Comparison of ENCODE assay signal across 8 cellular contexts in genomic region chr13:26253787-26254582, GRCh38. TPM values are rescaled to one million over a fixed set of nuclear protein-coding genes. Genes with fewer than 3 reads are reported as not detected.
DNase-seq lines count a peak whose midpoint lies in the region; ATAC-seq, FAIRE-seq and TF ChIP-seq lines count a peak whose summit lies in the region.

Gene CDK8 (plus strand): TSS chr13:26254129. CDS start chr13:26254642, 513 bp downstream.

- TF ChIP-seq POLR2A in GM18505 (IDR thresholded peaks at IDR 0.05; ENCODE audit: borderline replicate concordance, extremely low read depth, insufficient read depth, insufficient read length) = peak; percentile 75

- no peaks in the 10 kb centered on the region for H3K27me3 ChIP-seq in right atrium auricular region
- no peaks in the 10 kb centered on the region for H3K27me3 ChIP-seq in psoas muscle (ENCODE audit: insufficient read depth in 3 of 3, low read length in 2 of 3)

- H3K4me1 ChIP-seq in right atrium auricular region = peaks cover 0 to 24% of the 10 kb centered on the region in 2 donors
- peaks cover 7% of the 10 kb centered on the region for H3K4me1 ChIP-seq in psoas muscle

- peak within 1 kb of the TSS; percentile 98 for H3K27ac ChIP-seq in angular gyrus (ENCODE audit: low read depth, low read length)
- peak within 1 kb of the TSS; percentile 88 to 94 for H3K27ac ChIP-seq in right atrium auricular region
- H3K27ac ChIP-seq in psoas muscle = peak within 1 kb of the TSS; percentile 93

- peak; percentile 78 for DNase-seq in NCI-H187 treated with DMSO at 0.1 percent for 48 hours (lab: John Stamatoyannopoulos, UW)
- DNase-seq in T-helper 2 cell = peak; percentile 73 to 97 (median 85)
- DNase-seq in right atrium auricular region (ENCODE audit: low spot score) = peak; percentile 84
- peak; percentile 94 to 97 for DNase-seq in psoas muscle
- peak; percentile 76 for DNase-seq in urothelium cell line (ENCODE audit: low spot score)

- H3K4me3 ChIP-seq in right atrium auricular region = peak within 1 kb of the TSS; percentile 86 to 88
- peak within 1 kb of the TSS; percentile 96 for H3K4me3 ChIP-seq in psoas muscle

- no peak for FAIRE-seq in urothelium cell line (lab: Jason Lieb, UNC)

- intact Hi-C loops in psoas muscle (cut with DNase I) = loop anchor here in 1 of 2 donors (1.0 to 2.0 kb wide), 2 partner anchors 33 to 67 kb away; no protein-coding TSS in a partner anchor

- ATAC-seq in GM18505 (IDR thresholded peaks at IDR 0.05; ENCODE audit: unreplicated experiment) (peak; percentile 79), HG02970 (IDR thresholded peaks at IDR 0.05; ENCODE audit: low FRiP score, unreplicated experiment) (peak; percentile 85), psoas muscle (peak; percentile 91 to 94 (median 93))

- TF ChIP-seq CTCF in right atrium auricular region (IDR thresholded peaks at IDR 0.05) (no peak), psoas muscle (IDR thresholded peaks at IDR 0.05) (no peak)

- 0 to 1% (median 0%) methylated on average over 36 to 79 of the region's 79 CpGs for WGBS in psoas muscle, 3 donors

- H3K9me3 ChIP-seq in right atrium auricular region = no peaks in the 10 kb centered on the region
- H3K9me3 ChIP-seq in psoas muscle = no peaks in the 10 kb centered on the region

- H3K36me3 ChIP-seq in right atrium auricular region = no peaks in the 10 kb centered on the region
- H3K36me3 ChIP-seq in psoas muscle (ENCODE audit: insufficient read depth in 1 of 2, low read depth in 1 of 2) = no peaks in the 10 kb centered on the region

RNA-seq across cellular contexts. Expression of gene CDK8, which starts in this region (rescaled TPM):
- total RNA-seq in right atrium auricular region = 10 to 100 TPM in 1 of 2 donors, 1 to 10 TPM in 1; 8.6 to 10.4 TPM
- 1 to 10 TPM; 6.2 to 9.3 (median 8.6) TPM for total RNA-seq in psoas muscle
- 10 to 100 TPM in 2 of 3 donors, 1 to 10 TPM in 1; 7.2 to 14.5 (median 11.4) TPM for polyA plus RNA-seq in psoas muscle

Comparison
In these comparisons a context has a peak if more than half of its experiments do, and no peak if none do; other contexts are left out.
1. Peak in every context shown above with its lines: DNase-seq, ATAC-seq, H3K4me3 ChIP-seq and H3K27ac ChIP-seq.